ENCODE assay signal across 8 cellular contexts in genomic region chr2:23385351-23385747, GRCh38. TPM values are rescaled to one million over a fixed set of nuclear protein-coding genes. Genes with fewer than 3 reads are reported as not detected.
DNase-seq lines count a peak whose midpoint lies in the region; ATAC-seq lines count a peak whose summit lies in the region.

No MANE protein-coding gene starts in this region.

- H3K9me3 ChIP-seq in CD4-positive, CD25-positive, alpha-beta regulatory T cell (ENCODE audit: control insufficient read depth in 2 of 2, low read length in 2 of 2): no peaks in the 10 kb centered on the region
- no peaks in the 10 kb centered on the region for H3K9me3 ChIP-seq in SK-N-MC (ENCODE audit: low read depth, low read length)

- no peaks in the 10 kb centered on the region for H3K36me3 ChIP-seq in CD4-positive, CD25-positive, alpha-beta regulatory T cell (ENCODE audit: control insufficient read depth, insufficient read depth, low read length)
- H3K36me3 ChIP-seq in SK-N-MC (ENCODE audit: insufficient read depth, low read length): no peaks in the 10 kb centered on the region

- H3K27me3 ChIP-seq in CD4-positive, CD25-positive, alpha-beta regulatory T cell (ENCODE audit: control insufficient read depth, insufficient read depth, low read length): peaks cover 30% of the 10 kb centered on the region

- no peaks in the 10 kb centered on the region for H3K36me3 Mint-ChIP-seq in CD4-positive, CD25-positive, alpha-beta regulatory T cell
- peaks cover 0 to 8% of the 10 kb centered on the region in 2 donors for H3K36me3 Mint-ChIP-seq in naive B cell

- no peak overlapping the region for H3K4me3 Mint-ChIP-seq in CD4-positive, CD25-positive, alpha-beta regulatory T cell
- H3K4me3 Mint-ChIP-seq in naive B cell: peak overlapping the region in 3 of 8 donors; percentile 49 to 78 (median 74)

- peaks cover 1 to 25% (median 10%) of the 10 kb centered on the region in 4 donors for H3K4me1 Mint-ChIP-seq in CD4-positive, CD25-positive, alpha-beta regulatory T cell
- H3K4me1 Mint-ChIP-seq in naive B cell: peaks cover 21 to 31% (median 24%) of the 10 kb centered on the region in 3 donors

- ATAC-seq in CD4-positive, CD25-positive, alpha-beta regulatory T cell (ENCODE audit: low read depth in 2 of 2): peak; percentile 9 to 43
- ATAC-seq in GM19043 (IDR thresholded peaks at IDR 0.05; ENCODE audit: low read depth, unreplicated experiment) (peak; percentile 17), HG03108 (IDR thresholded peaks at IDR 0.05; ENCODE audit: unreplicated experiment) (peak; percentile 15), naive B cell (ENCODE audit: low read depth in 2 of 2) (peak; percentile 50 to 52)

- H3K9me3 Mint-ChIP-seq in CD4-positive, CD25-positive, alpha-beta regulatory T cell: peaks cover 0 to 3% (median 0%) of the 10 kb centered on the region in 7 donors
- H3K9me3 Mint-ChIP-seq in naive B cell: peaks cover 0 to 5% (median 0%) of the 10 kb centered on the region in 7 donors

- no peak overlapping the region for H3K4me3 ChIP-seq in CD4-positive, CD25-positive, alpha-beta regulatory T cell (ENCODE audit: low read depth, low read length)
- peak overlapping the region; percentile 88 for H3K4me3 ChIP-seq in SK-N-MC

- no peak overlapping the region for H3K9ac ChIP-seq in SK-N-MC (ENCODE audit: insufficient read length)

- no peak overlapping the region for H3K27ac ChIP-seq in CD4-positive, CD25-positive, alpha-beta regulatory T cell (ENCODE audit: insufficient read depth, low read length, poor library complexity, severe bottlenecking)
- H3K27ac ChIP-seq in SK-N-MC: no peak overlapping the region

- H3K27me3 Mint-ChIP-seq in CD4-positive, CD25-positive, alpha-beta regulatory T cell: peaks cover 60% of the 10 kb centered on the region
- H3K27me3 Mint-ChIP-seq in naive B cell: peaks cover 56 to 73% (median 69%) of the 10 kb centered on the region in 3 donors

- no peak for DNase-seq in CD4-positive, CD25-positive, alpha-beta regulatory T cell
- DNase-seq in SK-N-MC (ENCODE audit: low read depth, low spot score) (no peak), epidermal melanocyte (ENCODE audit: insufficient read length, low spot score) (peak; percentile 60), naive B cell (no peak), MV-4-11 (lab: John Stamatoyannopoulos, UW) (no peak)
- DNase-seq in activated effector memory CD4-positive, alpha-beta T cell treated with anti-CD3 and anti-CD28 coated beads, Interleukin-2, amount 50 U/mL, for 16 hours: no peak

- H3K27ac Mint-ChIP-seq in CD4-positive, CD25-positive, alpha-beta regulatory T cell: no peak overlapping the region
- no peak overlapping the region for H3K27ac Mint-ChIP-seq in naive B cell

- H3K4me1 ChIP-seq in CD4-positive, CD25-positive, alpha-beta regulatory T cell (ENCODE audit: control insufficient read depth, insufficient read depth, low read length, poor library complexity, severe bottlenecking): peaks cover 10% of the 10 kb centered on the region

RNA-seq across cellular contexts. Expression of gene KLHL29, which starts 0.4 kb away (rescaled TPM):
- total RNA-seq in CD4-positive, CD25-positive, alpha-beta regulatory T cell: 1.3 TPM
- polyA plus RNA-seq in CD4-positive, CD25-positive, alpha-beta regulatory T cell: under 1 TPM; 0.09 to 0.31 (median 0.20) TPM
- polyA plus RNA-seq in naive B cell (ENCODE audit: low read depth in 6 of 6): under 1 TPM in 4 of 6 donors, not detected in 2; 0.08 to 0.50 (median 0.28) TPM
